ENCODE assay signal across 2 cellular contexts in genomic region chr18:11880586-11881304, GRCh38.
TF ChIP-seq lines count a peak whose summit lies in the region.

No MANE protein-coding gene starts in this region.

TF ChIP-seq in GM23338, 12 proteins besides CTCF, POLR2A, EP300 and RAD21:
- TF ChIP-seq ETS1 (IDR thresholded peaks at IDR 0.05) (no peak), CREB1 (CRISPR knock-in tag; IDR thresholded peaks at IDR 0.05; ENCODE audit: low read depth) (no peak), ZNF462 (CRISPR knock-in tag; IDR thresholded peaks at IDR 0.05) (no peak)

TF ChIP-seq in GM12878, 131 proteins besides CTCF, POLR2A, EP300 and RAD21:
- no peak for TF ChIP-seq TAF1 (IDR thresholded peaks at IDR 0.05; ENCODE audit: borderline replicate concordance, low read depth, low read length)
- no peak for TF ChIP-seq ESRRA (IDR thresholded peaks at IDR 0.05; ENCODE audit: low read length)
- no peak for TF ChIP-seq RELA (IDR thresholded peaks at IDR 0.05; ENCODE audit: borderline replicate concordance, partially characterized antibody)
- TF ChIP-seq ETV6 (conservative IDR thresholded peaks at IDR 0.05 in 1 of 2, IDR thresholded peaks at IDR 0.05 in 1 of 2; ENCODE audit: borderline replicate concordance in 1 of 2, low read depth in 1 of 2): no peak
- no peak for TF ChIP-seq RB1 (IDR thresholded peaks at IDR 0.05; ENCODE audit: borderline replicate concordance)
- no peak for TF ChIP-seq KLF5 (IDR thresholded peaks at IDR 0.05; ENCODE audit: partially characterized antibody)
- no peak for TF ChIP-seq BCL3 (IDR thresholded peaks at IDR 0.05; ENCODE audit: borderline replicate concordance, insufficient read depth, low read depth, low read length, poor library complexity, severe bottlenecking)
- TF ChIP-seq CEBPZ (IDR thresholded peaks at IDR 0.05; ENCODE audit: low read depth, low read length): no peak
- TF ChIP-seq CHD4 (IDR thresholded peaks at IDR 0.05): no peak
- TF ChIP-seq CBFB (IDR thresholded peaks at IDR 0.05; ENCODE audit: low read depth): no peak
- TF ChIP-seq SP1 (IDR thresholded peaks at IDR 0.05; ENCODE audit: low read depth, low read length): no peak
- TF ChIP-seq STAT3 (IDR thresholded peaks at IDR 0.05; ENCODE audit: low read depth, low read length): no peak
- no peak for TF ChIP-seq ATF3 (IDR thresholded peaks at IDR 0.05; ENCODE audit: borderline replicate concordance, extremely low read depth, low read depth, low read length)
- no peak for TF ChIP-seq FOXM1 (IDR thresholded peaks at IDR 0.05; ENCODE audit: low read depth, low read length)
- TF ChIP-seq RAD51 (IDR thresholded peaks at IDR 0.05): no peak
